ENCODE assay signal across 11 cellular contexts in genomic region chr3:125121246-125122010, GRCh38.
DNase-seq lines count a peak whose midpoint lies in the region; ATAC-seq and TF ChIP-seq lines count a peak whose summit lies in the region.
"Had no signal": no experiment of that assay in that cellular context is flagged by ENCODE, and none has a peak within 500 bp of the region (broad histone marks: within the 10 kb centered on the region; RNA-seq: fewer than 3 reads in every experiment).

No MANE protein-coding gene starts in this region.

- H3K27me3 ChIP-seq in dorsolateral prefrontal cortex = no peaks in the 10 kb centered on the region

- peaks cover 2% of the 10 kb centered on the region for H3K27me3 Mint-ChIP-seq in activated CD4-positive, alpha-beta T cell treated with anti-CD3 and anti-CD28 coated beads for 36 hours

- intact Hi-C loops in activated CD4-positive, alpha-beta T cell treated with anti-CD3 and anti-CD28 coated beads for 36 hours (cut with DNase I, micrococcal nuclease) = loop anchor here in 1 of 2 experiments (5.0 kb wide), 1 partner anchor 64 kb away; the partner anchor contains the start of gene HEG1
- intact Hi-C loops in dorsolateral prefrontal cortex (cut with DNase I) = loop anchor here in 1 of 2 donors (5.0 kb wide), 1 partner anchor 69 kb away; no protein-coding TSS in a partner anchor

- no peak overlapping the region for H3K4me3 Mint-ChIP-seq in activated CD4-positive, alpha-beta T cell treated with anti-CD3 and anti-CD28 coated beads for 36 hours
- H3K4me3 Mint-ChIP-seq: dendritic cell treated with granulocyte-macrophage colony-stimulating factor and Interleukin-4, amounts not matched to agents 40 ng/mL and 50 ng/mL, for 4 days had no signal

- H3K4me1 Mint-ChIP-seq in activated CD4-positive, alpha-beta T cell treated with anti-CD3 and anti-CD28 coated beads for 36 hours = peaks cover 41% of the 10 kb centered on the region

- peak overlapping the region in 57 of 59 donors; percentile 7 to 93 (median 79) for H3K27ac ChIP-seq in dorsolateral prefrontal cortex
- H3K27ac ChIP-seq: A549 had no signal

- peak; percentile 67 for ATAC-seq in activated CD4-positive, alpha-beta T cell treated with anti-CD3 and anti-CD28 coated beads for 36 hours
- peak; percentile 60 for ATAC-seq in HG03571 (IDR thresholded peaks at IDR 0.05; ENCODE audit: unreplicated experiment)
- ATAC-seq: A549 had no signal

- POLR2A ChIA-PET in activated CD4-positive, alpha-beta T cell treated with anti-CD3 and anti-CD28 coated beads for 36 hours (lab: Charles Lee) = no interaction called here

- DNase-seq in activated CD4-positive, alpha-beta T cell treated with anti-CD3 and anti-CD28 coated beads for 36 hours = peak; percentile 52
- DNase-seq in activated CD4-positive, alpha-beta T cell treated with anti-CD3 and anti-CD28 coated beads, Interleukin-2, amount 50 U/mL, for 4 hours = no peak
- DNase-seq in dorsolateral prefrontal cortex = no peak
- peak; percentile 23 for DNase-seq in stimulated activated CD4-positive, alpha-beta T cell treated with anti-CD3 and anti-CD28 coated beads, Interleukin-4, amount 100 ng/mL, for 1 hour
- no peak for DNase-seq in NCI-H1048 (lab: John Stamatoyannopoulos, UW)
- no peak for DNase-seq in NCI-H2029 treated with DMSO at 0.1 percent for 48 hours (lab: John Stamatoyannopoulos, UW)
- no peak for DNase-seq in HuH-7 (ENCODE audit: low spot score)
- DNase-seq: Kasumi-1 had no signal

- no peaks in the 10 kb centered on the region for H3K9me3 Mint-ChIP-seq in activated CD4-positive, alpha-beta T cell treated with anti-CD3 and anti-CD28 coated beads for 36 hours (ENCODE audit: low read depth)

- H3K4me3 ChIP-seq in dorsolateral prefrontal cortex = peak overlapping the region in 58 of 59 donors; percentile 15 to 78 (median 57)
- H3K4me3 ChIP-seq: A549 had no signal

- H3K36me3 Mint-ChIP-seq in activated CD4-positive, alpha-beta T cell treated with anti-CD3 and anti-CD28 coated beads for 36 hours (ENCODE audit: low read depth) = no peaks in the 10 kb centered on the region

- no peak overlapping the region for H3K27ac Mint-ChIP-seq in activated CD4-positive, alpha-beta T cell treated with anti-CD3 and anti-CD28 coated beads for 36 hours
- H3K27ac Mint-ChIP-seq: dendritic cell treated with granulocyte-macrophage colony-stimulating factor and Interleukin-4, amounts not matched to agents 40 ng/mL and 50 ng/mL, for 4 days had no signal

- CTCF ChIA-PET in activated CD4-positive, alpha-beta T cell treated with anti-CD3 and anti-CD28 coated beads for 36 hours (lab: Charles Lee) = interaction anchor here (1.3 kb wide), 1 partner anchor 126 kb away, joined by 5 read pairs; no protein-coding TSS in a partner anchor

- no peak for TF ChIP-seq CTCF in dorsolateral prefrontal cortex (IDR thresholded peaks at IDR 0.05 in 54 of 56, conservative IDR thresholded peaks at IDR 0.05 in 2 of 56; ENCODE audit: low read depth in 1 of 56, partially characterized antibody in 56 of 56)

Comparison
In these comparisons a context has a peak if more than half of its experiments do, and no peak if none do; other contexts are left out.
1. DNase-seq: peak in activated CD4-positive, alpha-beta T cell treated with anti-CD3 and anti-CD28 coated beads for 36 hours (single experiment) and stimulated activated CD4-positive, alpha-beta T cell treated with anti-CD3 and anti-CD28 coated beads, Interleukin-4, amount 100 ng/mL, for 1 hour (single experiment); none in activated CD4-positive, alpha-beta T cell treated with anti-CD3 and anti-CD28 coated beads, Interleukin-2, amount 50 U/mL, for 4 hours (0 of 2), dorsolateral prefrontal cortex (0 of 10), NCI-H1048 (single experiment), NCI-H2029 treated with DMSO at 0.1 percent for 48 hours (single experiment) and HuH-7 (single experiment).